Comparison of ENCODE assay signal across 8 cellular contexts in genomic region chr16:57084257-57084770, GRCh38. TPM values are rescaled to one million over a fixed set of nuclear protein-coding genes. Genes with fewer than 3 reads are reported as not detected.
A peak's percentile ranks its signal among the peaks of the same experiment; 100 is the strongest.
DNase-seq lines count a peak whose midpoint lies in the region; ATAC-seq, FAIRE-seq and TF ChIP-seq lines count a peak whose summit lies in the region.

No MANE protein-coding gene starts in this region.

- POLR2A ChIA-PET in endothelial cell of umbilical vein (lab: Charles Lee) = no interaction called here

- no peaks in the 10 kb centered on the region for H3K79me2 ChIP-seq in endothelial cell of umbilical vein (ENCODE audit: control insufficient read depth, insufficient read depth, low read length)

- H3K27me3 Mint-ChIP-seq in activated CD8-positive, alpha-beta memory T cell treated with anti-CD3 and anti-CD28 coated beads, Interleukin-2, amount 10 ng/mL, durations not matched to agents 7 days and 5 days = peaks cover 6% of the 10 kb centered on the region

- peak overlapping the region; percentile 76 for H3K27ac Mint-ChIP-seq in activated CD8-positive, alpha-beta memory T cell treated with anti-CD3 and anti-CD28 coated beads, Interleukin-2, amount 10 ng/mL, durations not matched to agents 7 days and 5 days

- H3K27me3 ChIP-seq in endothelial cell of umbilical vein (ENCODE audit: control insufficient read depth in 2 of 2, insufficient read depth in 2 of 2, low read length in 2 of 2) = no peaks in the 10 kb centered on the region

- H2AFZ ChIP-seq in endothelial cell of umbilical vein (ENCODE audit: low read depth, low read length) = peak overlapping the region; percentile 53

- H3K9me3 Mint-ChIP-seq in activated CD8-positive, alpha-beta memory T cell treated with anti-CD3 and anti-CD28 coated beads, Interleukin-2, amount 10 ng/mL, durations not matched to agents 7 days and 5 days (ENCODE audit: low read depth) = no peaks in the 10 kb centered on the region

- H3K9ac ChIP-seq in endothelial cell of umbilical vein (replicated peaks; ENCODE audit: extremely low read depth, insufficient read depth, low read length) = no peak overlapping the region

- no peaks in the 10 kb centered on the region for H3K9me1 ChIP-seq in endothelial cell of umbilical vein (replicated peaks; ENCODE audit: control insufficient read depth, extremely low read depth, insufficient read depth, low read length)

- ATAC-seq in HG02885 (IDR thresholded peaks at IDR 0.05; ENCODE audit: poor library complexity, unreplicated experiment) (peak; percentile 71), mucosa of descending colon (peak; percentile 90), HG03571 (IDR thresholded peaks at IDR 0.05; ENCODE audit: unreplicated experiment) (no peak)
- peak; percentile 81 for ATAC-seq in activated CD8-positive, alpha-beta memory T cell treated with anti-CD3 and anti-CD28 coated beads, Interleukin-2, amount 10 ng/mL, durations not matched to agents 7 days and 5 days

- DNase-seq in DMS53 treated with DMSO at 0.1 percent for 48 hours (lab: John Stamatoyannopoulos, UW; ENCODE audit: unreplicated experiment) (peak; percentile 38), NOMO-1 treated with DMSO at 0.1 percent for 48 hours (lab: John Stamatoyannopoulos, UW; ENCODE audit: unreplicated experiment) (peak; percentile 79), endothelial cell of umbilical vein (ENCODE audit: low read depth, low spot score) (peak; percentile 79), mucosa of descending colon (peak; percentile 73 to 80 (median 77))
- DNase-seq in activated CD8-positive, alpha-beta memory T cell treated with anti-CD3 and anti-CD28 coated beads, Interleukin-2, amount 10 ng/mL, durations not matched to agents 7 days and 5 days = peak; percentile 84
- DNase-seq in stimulated activated CD8-positive, alpha-beta memory T cell treated with anti-CD3 and anti-CD28 coated beads, Interleukin-7, amount 100 ng/mL, for 1 hour (ENCODE audit: low read depth in 2 of 2) = peak; percentile 47 to 54

- no peak overlapping the region for H3K4me3 Mint-ChIP-seq in activated CD8-positive, alpha-beta memory T cell treated with anti-CD3 and anti-CD28 coated beads, Interleukin-2, amount 10 ng/mL, durations not matched to agents 7 days and 5 days

- CTCF ChIA-PET in activated CD8-positive, alpha-beta memory T cell treated with anti-CD3 and anti-CD28 coated beads, Interleukin-2, amount 10 ng/mL, durations not matched to agents 7 days and 5 days (lab: Charles Lee) = interaction anchor here (0.6 to 3.2 kb wide), 43 partner anchors 9 to 493 kb away, joined by 3 to 27 read pairs (median 5); partner anchors contain the start of genes CPNE2, NLRC5 and PSME3IP1
- CTCF ChIA-PET in endothelial cell of umbilical vein (lab: Charles Lee) = interaction anchor here (0.6 to 5.1 kb wide), 25 partner anchors 8 to 338 kb away, joined by 3 to 34 read pairs (median 3); partner anchors contain the start of genes ARL2BP and CPNE2

- no peaks in the 10 kb centered on the region for H4K20me1 ChIP-seq in endothelial cell of umbilical vein (replicated peaks; ENCODE audit: control insufficient read depth, extremely low read depth, insufficient read depth, low read length)

- TF ChIP-seq CTCF in endothelial cell of umbilical vein (IDR thresholded peaks at IDR 0.05; ENCODE audit: extremely low read depth in 1 of 2, insufficient read depth in 1 of 2, low read depth in 1 of 2, low read length in 2 of 2) = peak; percentile 95 to 98
- TF ChIP-seq CTCF in mucosa of descending colon (IDR thresholded peaks at IDR 0.05) = peak; percentile 97

- no peak for TF ChIP-seq POLR2A in endothelial cell of umbilical vein (IDR thresholded peaks at IDR 0.05; ENCODE audit: low read depth, low read length)

- intact Hi-C loops in endothelial cell of umbilical vein (cut with micrococcal nuclease) = loop anchor here (1.0 to 5.0 kb wide), 4 partner anchors 84 to 333 kb away; partner anchors contain the start of genes PSME3IP1 and RSPRY1
- intact Hi-C loops in mucosa of descending colon (cut with DNase I, micrococcal nuclease) = loop anchor here in 1 of 2 donors (10.0 kb wide), 1 partner anchor 80 kb away; no protein-coding TSS in a partner anchor

- no TSS peak for BruUV-seq in endothelial cell of umbilical vein (replicated peaks; lab: Mats Ljungman, UMichigan)

- H3K4me1 Mint-ChIP-seq in activated CD8-positive, alpha-beta memory T cell treated with anti-CD3 and anti-CD28 coated beads, Interleukin-2, amount 10 ng/mL, durations not matched to agents 7 days and 5 days = peaks cover 7% of the 10 kb centered on the region

- no peaks in the 10 kb centered on the region for H3K4me1 ChIP-seq in endothelial cell of umbilical vein (ENCODE audit: control insufficient read depth, extremely low read depth, insufficient read depth, low read length)
- H3K4me1 ChIP-seq in mucosa of descending colon (ENCODE audit: low read depth) = peaks cover 3% of the 10 kb centered on the region

- no peak overlapping the region for H3K27ac ChIP-seq in endothelial cell of umbilical vein (ENCODE audit: insufficient read depth, low read depth, low read length)

- H3K4me3 ChIP-seq in endothelial cell of umbilical vein (replicated peaks in 1 of 3; ENCODE audit: insufficient read depth in 1 of 3, low read depth in 1 of 3, low read length in 3 of 3) (no peak overlapping the region), mucosa of descending colon (no peak overlapping the region)

- H3K36me3 ChIP-seq in endothelial cell of umbilical vein (ENCODE audit: control insufficient read depth in 2 of 2, extremely low read depth in 1 of 2, insufficient read depth in 2 of 2, low read length in 2 of 2) (no peaks in the 10 kb centered on the region), mucosa of descending colon (ENCODE audit: low read depth) (no peaks in the 10 kb centered on the region)

- H3K36me3 Mint-ChIP-seq in activated CD8-positive, alpha-beta memory T cell treated with anti-CD3 and anti-CD28 coated beads, Interleukin-2, amount 10 ng/mL, durations not matched to agents 7 days and 5 days = peaks cover 2% of the 10 kb centered on the region

- H3K9me3 ChIP-seq in endothelial cell of umbilical vein (replicated peaks; ENCODE audit: control insufficient read depth, insufficient read depth, low read length) (no peaks in the 10 kb centered on the region), mucosa of descending colon (no peaks in the 10 kb centered on the region)

- dilution Hi-C loops in endothelial cell of umbilical vein (cut with MboI; ENCODE audit: extremely low pct_ligation_motif_present, low sequenced_read_pairs) = no loop called here

- peak; percentile 93 for FAIRE-seq in endothelial cell of umbilical vein (lab: Jason Lieb, UNC)

- H3K4me2 ChIP-seq in endothelial cell of umbilical vein (ENCODE audit: insufficient read depth, low read length) = no peak overlapping the region

TF ChIP-seq in endothelial cell of umbilical vein, 7 proteins besides CTCF, POLR2A, EP300 and RAD21:
- TF ChIP-seq JUN (IDR thresholded peaks at IDR 0.05; ENCODE audit: borderline replicate concordance, insufficient read depth, insufficient read length, low read depth) (no peak), MAX (IDR thresholded peaks at IDR 0.05; ENCODE audit: insufficient read depth, insufficient read length) (no peak), GATA2 (IDR thresholded peaks at IDR 0.05; ENCODE audit: insufficient read depth, insufficient read length, low read depth, low read length) (no peak)

RNA-seq across cellular contexts. Expression of gene CPNE2, which starts 8.1 kb away (rescaled TPM):
- 1 to 10 TPM; 3.2 to 9.6 TPM for total RNA-seq in activated CD8-positive, alpha-beta memory T cell treated with anti-CD3 and anti-CD28 coated beads, Interleukin-2, amount 10 ng/mL, durations not matched to agents 7 days and 5 days
- 91.9 and 92.0 TPM in 2 replicates for total RNA-seq in endothelial cell of umbilical vein
- 187 and 226 TPM in 2 replicates for polyA plus RNA-seq in endothelial cell of umbilical vein
- polyA plus RNA-seq in endothelial cell of umbilical vein (2011; cell fraction: cytosol; rRNA removed) = 150 and 158 TPM in 2 replicates
- 83.6 and 96.7 TPM in 2 replicates for polyA plus RNA-seq in endothelial cell of umbilical vein (2011; cell fraction: nucleus; rRNA removed)
- 74.3 and 81.4 TPM in 2 replicates for polyA plus RNA-seq in endothelial cell of umbilical vein (2012)
- polyA minus RNA-seq in endothelial cell of umbilical vein = 139 and 144 TPM in 2 replicates
- polyA minus RNA-seq in endothelial cell of umbilical vein (2011; cell fraction: cytosol; rRNA and poly(A)+ RNA removed) = 9.1 TPM
- polyA minus RNA-seq in endothelial cell of umbilical vein (2011; cell fraction: nucleus; rRNA and poly(A)+ RNA removed) = 45.1 and 47.6 TPM in 2 replicates
- 10 to 100 TPM; 48.7 to 77.0 (median 52.5) TPM for total RNA-seq in mucosa of descending colon
